25 cellular contexts compared by ENCODE assay signal in the genomic region with DNA sequence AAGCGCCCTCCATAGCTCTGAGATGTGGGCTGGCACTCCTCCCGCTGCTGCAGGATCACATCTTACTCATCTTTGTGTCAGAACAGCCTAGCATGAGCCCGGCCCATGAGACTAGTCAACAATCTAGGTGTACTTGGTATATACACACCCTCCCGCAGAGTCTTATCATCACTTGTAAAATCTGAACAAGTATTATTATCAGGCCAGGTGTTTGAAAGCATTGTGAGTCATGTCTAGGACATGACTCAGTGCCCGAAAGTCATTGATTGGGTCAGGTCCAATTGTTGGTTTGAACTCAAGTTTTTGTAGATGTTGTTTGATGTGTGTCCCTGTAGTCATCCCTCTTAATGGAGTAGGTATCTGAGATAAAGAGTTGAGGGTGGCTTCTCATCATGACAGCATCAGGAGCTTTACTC.
DNase-seq lines count a peak whose midpoint lies in the region; ATAC-seq, FAIRE-seq and TF ChIP-seq lines count a peak whose summit lies in the region.
"Had no signal": no experiment of that assay in that cellular context is flagged by ENCODE, and none has a peak within 500 bp of the region (broad histone marks: within the 10 kb centered on the region; RNA-seq: fewer than 3 reads in every experiment).

No MANE protein-coding gene starts in this region.

- no peak for TF ChIP-seq POLR2A in Peyer's patch (IDR thresholded peaks at IDR 0.05)

- no peak for FAIRE-seq in pancreas (lab: Jason Lieb, UNC)

- no peak overlapping the region for H3K9ac ChIP-seq in mammary epithelial cell (ENCODE audit: insufficient read depth, low read length)
- H3K9ac ChIP-seq: parathyroid adenoma had no signal

- dilution Hi-C loops in mammary epithelial cell (cut with HindIII; ENCODE audit: low sequenced_read_pairs) = no loop called here

- POLR2A ChIA-PET in HEK293 (lab: Yijun Ruan, JAX) (interaction anchor here (0.6 kb wide), 1 partner anchor 14 kb away, joined by 4 read pairs; no protein-coding TSS in a partner anchor), Panc1 (lab: Charles Lee) (no interaction called here)

- no peak for DNase-seq in Panc1 (ENCODE audit: low read depth, low spot score)
- peak; percentile 69 for DNase-seq in mammary epithelial cell
- DNase-seq in pancreas = no peak
- no peak for DNase-seq in Peyer's patch
- no peak for DNase-seq in NCI-H1436 treated with DMSO at 0.1 percent for 48 hours (lab: John Stamatoyannopoulos, UW)
- DNase-seq: activated CD4-positive, alpha-beta T cell treated with anti-CD3 and anti-CD28 coated beads, Interleukin-2, amount 10 ng/mL, durations not matched to agents 24 days and 14 days; activated CD8-positive, alpha-beta memory T cell treated with anti-CD3 and anti-CD28 coated beads, Interleukin-2, amount 10 ng/mL, durations not matched to agents 7 days and 5 days; activated gamma-delta T cell; adrenal gland; AML-193; central memory CD4-positive, alpha-beta T cell; COR-L47; DND-41; gastrocnemius medialis; Karpas-422; natural killer cell; NCI-H1105 treated with DMSO at 0.1 percent for 48 hours; NCI-H510A; transverse colon had no signal

- no peaks in the 10 kb centered on the region for H3K79me2 ChIP-seq in mammary epithelial cell (ENCODE audit: insufficient read depth, low read length)
- H3K79me2 ChIP-seq: parathyroid adenoma had no signal

- 38% methylated on average over 5 of the region's 5 CpGs for WGBS in mammary epithelial cell (ENCODE audit: low coverage, missing lambda C conversion rate)
- WGBS in pancreas, 2 donors = 50 to 54% methylated on average over 5 of the region's 5 CpGs

- intact Hi-C loops in Panc1 (cut with micrococcal nuclease; ENCODE audit: unreplicated experiment) = loop anchor here (10.0 kb wide), 1 partner anchor 347 kb away; the partner anchor contains the start of gene ADCY2
- intact Hi-C loops in mammary epithelial cell (cut with micrococcal nuclease) = loop anchor here (5.0 kb wide), 1 partner anchor 920 kb away; no protein-coding TSS in a partner anchor
- intact Hi-C loops in pancreas (cut with DNase I) = loop anchor here in 1 of 3 donors (5.0 to 10.0 kb wide), 2 partner anchors 977 to 1105 kb away; no protein-coding TSS in a partner anchor

- H2AFZ ChIP-seq in mammary epithelial cell (ENCODE audit: low read depth, low read length) = no peak overlapping the region
- H2AFZ ChIP-seq: parathyroid adenoma had no signal

- in situ Hi-C loops in Panc1 (cut with HindIII; ENCODE audit: low pct_unique_long_range_greater_than_20kb, low sequenced_read_pairs) = no loop called here
- in situ Hi-C loops in mammary epithelial cell (cut with MboI; ENCODE audit: low sequenced_read_pairs in 2 of 2) = loop anchor here (10.0 kb wide), 1 partner anchor 977 kb away; no protein-coding TSS in a partner anchor

- no TSS peak for BruUV-seq in Panc1 (replicated peaks; lab: Mats Ljungman, UMichigan)
- BruUV-seq in mammary epithelial cell (replicated peaks; lab: Mats Ljungman, UMichigan) = no TSS peak

- H3K9me3 ChIP-seq in HEK293 (ENCODE audit: control insufficient read depth, insufficient read depth, low read depth, low read length) = no peaks in the 10 kb centered on the region
- H3K9me3 ChIP-seq in Panc1 (ENCODE audit: control insufficient read depth, insufficient read depth, low read depth, low read length) = no peaks in the 10 kb centered on the region
- no peaks in the 10 kb centered on the region for H3K9me3 ChIP-seq in mammary epithelial cell (replicated peaks; ENCODE audit: insufficient read depth, low read length)
- H3K9me3 ChIP-seq in pancreas = no peaks in the 10 kb centered on the region
- H3K9me3 ChIP-seq in Peyer's patch = no peaks in the 10 kb centered on the region
- H3K9me3 ChIP-seq: gastrocnemius medialis, HAP-1, transverse colon had no signal

- H3K4me3 ChIP-seq in HEK293 (ENCODE audit: low read depth, low read length) (no peak overlapping the region), Panc1 (ENCODE audit: low read depth in 2 of 2, low read length in 2 of 2) (no peak overlapping the region), mammary epithelial cell (replicated peaks in 1 of 3; ENCODE audit: insufficient read depth in 1 of 3, low read depth in 2 of 3, low read length in 3 of 3) (no peak overlapping the region), pancreas (no peak overlapping the region), Peyer's patch (no peak overlapping the region)
- H3K4me3 ChIP-seq: adrenal gland, dorsolateral prefrontal cortex, gastrocnemius medialis, HAP-1, transverse colon had no signal

- ATAC-seq in Panc1 = peak; percentile 34; the same call in 1 of the 2 replicates
- ATAC-seq in pancreas = peak in 3 of 4 donors; percentile 47 to 59 (median 55)
- ATAC-seq in GM21528 (IDR thresholded peaks at IDR 0.05; ENCODE audit: low FRiP score, unreplicated experiment) = no peak
- ATAC-seq: activated CD8-positive, alpha-beta memory T cell treated with anti-CD3 and anti-CD28 coated beads, Interleukin-2, amount 10 ng/mL, durations not matched to agents 7 days and 5 days; gastrocnemius medialis; natural killer cell; sciatic nerve had no signal

- H3K27ac ChIP-seq in HEK293 (ENCODE audit: extremely low read depth, low read depth, low read length) = no peak overlapping the region
- H3K27ac ChIP-seq in Panc1 (ENCODE audit: low read length) = no peak overlapping the region
- H3K27ac ChIP-seq in mammary epithelial cell (ENCODE audit: insufficient read depth, low read depth, low read length) = no peak overlapping the region
- H3K27ac ChIP-seq in pancreas = no peak overlapping the region
- no peak overlapping the region for H3K27ac ChIP-seq in Peyer's patch
- H3K27ac ChIP-seq: adrenal gland, parathyroid adenoma, transverse colon had no signal

- no peak overlapping the region for H3K4me2 ChIP-seq in mammary epithelial cell (ENCODE audit: insufficient read depth, low read depth, low read length)

- no peak for TF ChIP-seq CTCF in HEK293 (tag by site-specific recombination; IDR thresholded peaks at IDR 0.05)
- no peak for TF ChIP-seq CTCF in Panc1 (IDR thresholded peaks at IDR 0.05)
- no peak for TF ChIP-seq CTCF in mammary epithelial cell (conservative IDR thresholded peaks at IDR 0.05 in 1 of 2, IDR thresholded peaks at IDR 0.05 in 1 of 2; ENCODE audit: extremely low read depth in 1 of 2, insufficient read depth in 1 of 2, low read depth in 1 of 2, low read length in 2 of 2)
- TF ChIP-seq CTCF in pancreas (IDR thresholded peaks at IDR 0.05) = no peak
- no peak for TF ChIP-seq CTCF in Peyer's patch (IDR thresholded peaks at IDR 0.05)

- H3K36me3 ChIP-seq in HEK293 (ENCODE audit: control insufficient read depth in 2 of 2, insufficient read depth in 1 of 2, low read length in 2 of 2) (no peaks in the 10 kb centered on the region), Panc1 (ENCODE audit: control insufficient read depth, insufficient read depth, low read length) (no peaks in the 10 kb centered on the region), mammary epithelial cell (ENCODE audit: insufficient read depth, low read length) (no peaks in the 10 kb centered on the region), pancreas (no peaks in the 10 kb centered on the region), Peyer's patch (no peaks in the 10 kb centered on the region)
- H3K36me3 ChIP-seq: adrenal gland, gastrocnemius medialis, HAP-1, transverse colon had no signal

- CTCF ChIA-PET in HEK293 (lab: Yijun Ruan, JAX) = interaction anchor here (0.6 to 1.0 kb wide), 5 partner anchors 9 to 976 kb away, joined by 3 to 5 read pairs (median 3); no protein-coding TSS in a partner anchor
- CTCF ChIA-PET in Panc1 (lab: Charles Lee) = no interaction called here
- CTCF ChIA-PET in mammary epithelial cell (lab: Charles Lee; ENCODE audit: low non-redundant PET) = no interaction called here

- H3K27me3 ChIP-seq in Panc1 (ENCODE audit: control insufficient read depth, insufficient read depth, low read length) (no peaks in the 10 kb centered on the region), mammary epithelial cell (ENCODE audit: insufficient read depth, low read length) (no peaks in the 10 kb centered on the region), pancreas (no peaks in the 10 kb centered on the region), Peyer's patch (no peaks in the 10 kb centered on the region)
- H3K27me3 ChIP-seq: adrenal gland, dorsolateral prefrontal cortex, gastrocnemius medialis, transverse colon had no signal

- no peaks in the 10 kb centered on the region for H4K20me1 ChIP-seq in mammary epithelial cell (ENCODE audit: insufficient read depth, low read length)

- no peaks in the 10 kb centered on the region for H3K4me1 ChIP-seq in HEK293 (ENCODE audit: control insufficient read depth, insufficient read depth, low read length)
- H3K4me1 ChIP-seq in Panc1 (ENCODE audit: control insufficient read depth, insufficient read depth, low read length) = no peaks in the 10 kb centered on the region
- H3K4me1 ChIP-seq in mammary epithelial cell (ENCODE audit: insufficient read depth, low read length) = no peaks in the 10 kb centered on the region
- H3K4me1 ChIP-seq in pancreas = no peaks in the 10 kb centered on the region
- no peaks in the 10 kb centered on the region for H3K4me1 ChIP-seq in Peyer's patch
- H3K4me1 ChIP-seq: adrenal gland, gastrocnemius medialis, HAP-1, parathyroid adenoma, transverse colon had no signal

TF ChIP-seq in HEK293, 187 proteins besides CTCF, POLR2A, EP300 and RAD21:
- TF ChIP-seq GLIS1 (tag by site-specific recombination; IDR thresholded peaks at IDR 0.05) (peak; percentile 49), ZNF830 (tag by site-specific recombination; IDR thresholded peaks at IDR 0.05; ENCODE audit: low read depth) (no peak), ZFP37 (tag by site-specific recombination; IDR thresholded peaks at IDR 0.05) (0 out of 2 replicates have a peak, but pooled peaks have one; percentile 54), ZNF366 (tag by site-specific recombination; conservative IDR thresholded peaks at IDR 0.05) (peak; percentile 42; the same call in 1 of the 2 replicates)
